8 cellular contexts compared by ENCODE assay signal in the genomic region with DNA sequence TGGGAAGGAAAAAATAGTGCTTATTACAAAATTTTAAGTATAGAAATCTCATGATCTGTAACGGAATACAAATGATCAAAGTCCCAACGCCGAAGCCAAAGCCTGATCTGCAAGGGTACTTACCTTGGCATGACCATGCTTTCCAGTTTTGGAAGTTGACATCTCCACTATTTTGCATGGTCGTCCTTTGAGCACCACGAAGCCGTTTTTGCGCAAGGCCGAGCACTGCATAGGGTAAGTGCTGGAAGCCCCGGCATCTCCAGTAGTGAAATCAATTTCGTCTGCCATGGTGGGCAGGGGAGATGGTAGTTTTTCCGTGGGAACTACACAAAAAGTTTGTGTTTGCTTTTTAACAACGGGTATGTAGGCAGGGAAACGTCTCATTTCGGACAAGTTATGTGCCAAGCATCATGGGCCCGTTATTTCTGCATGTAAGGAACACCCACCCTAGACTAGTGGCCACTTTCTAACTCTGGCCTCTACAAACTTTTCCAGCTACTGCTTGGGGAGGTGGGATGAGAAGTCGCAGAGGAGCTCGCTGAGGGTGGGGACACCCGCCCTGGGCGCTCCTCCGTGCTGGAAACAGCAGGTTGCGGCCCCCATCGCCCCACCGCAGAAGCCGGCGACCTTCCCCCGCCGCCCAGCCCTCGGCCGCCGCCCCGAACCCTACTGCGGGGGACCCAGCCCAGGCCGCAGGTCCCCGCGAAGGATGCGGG. TPM values are rescaled to one million over a fixed set of nuclear protein-coding genes. Genes with fewer than 3 reads are reported as not detected.
DNase-seq lines count a peak whose midpoint lies in the region; ATAC-seq and TF ChIP-seq lines count a peak whose summit lies in the region.

No MANE protein-coding gene starts in this region.

- peaks cover 6% of the 10 kb centered on the region for H3K9me3 ChIP-seq in CD8-positive, alpha-beta T cell (ENCODE audit: low read length)
- H3K9me3 ChIP-seq in neuron (ENCODE audit: low read length): peaks cover 6% of the 10 kb centered on the region

- intact Hi-C loops in CD8-positive, alpha-beta T cell (cut with DNase I, micrococcal nuclease): loop anchor here (1.0 to 10.0 kb wide), 8 partner anchors 37 to 1200 kb away; a partner anchor contains a TSS

- no peak for ATAC-seq in CD8-positive, alpha-beta T cell
- no peak for ATAC-seq in HG03045 (IDR thresholded peaks at IDR 0.05; ENCODE audit: unreplicated experiment)

- H3K27ac ChIP-seq in CD8-positive, alpha-beta T cell (ENCODE audit: low read depth, low read length): peak overlapping the region; percentile 67

- H3K36me3 Mint-ChIP-seq in CD8-positive, alpha-beta T cell: peaks cover 7% of the 10 kb centered on the region

- H2AFZ ChIP-seq in neuron (ENCODE audit: low read depth, low read length): peak overlapping the region; percentile 91

- TF ChIP-seq CTCF in CD8-positive, alpha-beta T cell (IDR thresholded peaks at IDR 0.05): no peak

- peak overlapping the region; percentile 68 for H3K4me3 ChIP-seq in CD8-positive, alpha-beta T cell (ENCODE audit: low read depth, low read length)
- peak overlapping the region; percentile 89 for H3K4me3 ChIP-seq in neuron (ENCODE audit: low read length)

- H3K4me1 Mint-ChIP-seq in CD8-positive, alpha-beta T cell (ENCODE audit: low read depth): peaks cover 20% of the 10 kb centered on the region

- H3K27me3 Mint-ChIP-seq in CD8-positive, alpha-beta T cell (ENCODE audit: low read depth): no peaks in the 10 kb centered on the region

- H3K27me3 ChIP-seq in CD8-positive, alpha-beta T cell (ENCODE audit: insufficient read depth, low read length): no peaks in the 10 kb centered on the region
- H3K27me3 ChIP-seq in neuron (ENCODE audit: insufficient read depth, low read length): no peaks in the 10 kb centered on the region

- H3K27ac Mint-ChIP-seq in CD8-positive, alpha-beta T cell: peak overlapping the region; percentile 18

- H3K4me3 Mint-ChIP-seq in CD8-positive, alpha-beta T cell: peak overlapping the region; percentile 95

- POLR2A ChIA-PET in CD8-positive, alpha-beta T cell (lab: Charles Lee): interaction anchor here (1.9 to 2.5 kb wide), 2 partner anchors 38 to 42 kb away, joined by 7 to 37 read pairs; a partner anchor contains a TSS
- POLR2A ChIA-PET in HEK293T (lab: Yijun Ruan, JAX): interaction anchor here (2.7 kb wide), 1 partner anchor 38 kb away, joined by 11 read pairs; a partner anchor contains a TSS

- CTCF ChIA-PET in CD8-positive, alpha-beta T cell (lab: Charles Lee): interaction anchor here (2.3 kb wide), 1 partner anchor 38 kb away, joined by 7 read pairs; a partner anchor contains a TSS
- CTCF ChIA-PET in HEK293T (lab: Yijun Ruan, JAX): no interaction called here

- peak in 1 of 7 experiments; percentile 15 for DNase-seq in CD8-positive, alpha-beta T cell
- DNase-seq in HEK293T (ENCODE audit: extremely low spot score) (peak; percentile 24), T1000 (lab: John Stamatoyannopoulos, UW) (peak; percentile 22), fibroblast of peridontal ligament (ENCODE audit: extremely low read depth) (peak; percentile 34), NCI-H1092 treated with DMSO at 0.1 percent for 48 hours (lab: John Stamatoyannopoulos, UW) (no peak), NCI-H446 (lab: John Stamatoyannopoulos, UW) (no peak)

- no peaks in the 10 kb centered on the region for H3K36me3 ChIP-seq in CD8-positive, alpha-beta T cell (ENCODE audit: insufficient read depth, low read length)
- no peaks in the 10 kb centered on the region for H3K36me3 ChIP-seq in neuron (ENCODE audit: insufficient read depth, low read length)

- H3K9me3 Mint-ChIP-seq in CD8-positive, alpha-beta T cell: peaks cover 24% of the 10 kb centered on the region

- peaks cover 12% of the 10 kb centered on the region for H3K4me1 ChIP-seq in CD8-positive, alpha-beta T cell (ENCODE audit: insufficient read depth, low read length)
- H3K4me1 ChIP-seq in neuron (ENCODE audit: insufficient read depth, low read length): peaks cover 14% of the 10 kb centered on the region

TF ChIP-seq in HEK293T, 16 proteins besides CTCF, POLR2A, EP300 and RAD21:
- TF ChIP-seq FOXK2 (IDR thresholded peaks at IDR 0.05) (no peak), LEF1 (IDR thresholded peaks at IDR 0.05; ENCODE audit: borderline replicate concordance) (no peak), BHLHE40 (IDR thresholded peaks at IDR 0.05; ENCODE audit: borderline replicate concordance) (no peak), ZNF384 (IDR thresholded peaks at IDR 0.05) (no peak), L3MBTL2 (conservative IDR thresholded peaks at IDR 0.05) (peak; percentile 57), ARNT (IDR thresholded peaks at IDR 0.05) (no peak), NFRKB (IDR thresholded peaks at IDR 0.05) (no peak), CTBP1 (IDR thresholded peaks at IDR 0.05; ENCODE audit: borderline replicate concordance) (no peak)

RNA-seq across cellular contexts. Expression of a gene that starts 0.8 kb away (rescaled TPM):
- 10 to 100 TPM; 10.6 to 12.7 TPM for total RNA-seq in CD8-positive, alpha-beta T cell

RNA-seq across cellular contexts. Expression of a gene that starts 37.7 kb away (rescaled TPM):
- 10 to 100 TPM; 54.3 to 56.8 TPM for total RNA-seq in CD8-positive, alpha-beta T cell

Comparison
In these comparisons a context has a peak if more than half of its experiments do, and no peak if none do; other contexts are left out.
1. DNase-seq: peak in HEK293T (single experiment), T1000 (single experiment) and fibroblast of peridontal ligament (single experiment); none in NCI-H1092 treated with DMSO at 0.1 percent for 48 hours (single experiment) and NCI-H446 (0 of 2).